24 cellular contexts compared by ENCODE assay signal in genomic region chr22:19275513-19275912, GRCh38.
"Had no signal": no experiment of that assay in that cellular context is flagged by ENCODE, and none has a peak within 500 bp of the region (broad histone marks: within the 10 kb centered on the region; RNA-seq: fewer than 3 reads in every experiment).

No MANE protein-coding gene starts in this region.

- H3K4me1 ChIP-seq: sigmoid colon, stomach, uterus had no signal

- H3K27ac ChIP-seq: sigmoid colon, stomach, transverse colon, uterus, WERI-Rb-1 had no signal

- H3K36me3 ChIP-seq: sigmoid colon, transverse colon, uterus, WERI-Rb-1 had no signal

- H3K9me3 ChIP-seq: left ventricle myocardium inferior, mucosa of descending colon, sigmoid colon, stomach, transverse colon, uterus had no signal

- H3K27me3 ChIP-seq: sigmoid colon, stomach, transverse colon, uterus had no signal

- H3K4me3 ChIP-seq: left ventricle myocardium inferior, lung, mucosa of descending colon, sigmoid colon, smooth muscle cell, stomach, transverse colon, uterus had no signal

- ATAC-seq: activated CD4-positive, CD25-positive, alpha-beta regulatory T cell treated with anti-CD3 and anti-CD28 coated beads, Interleukin-2, amount 50 U/mL, for 24 hours; mucosa of descending colon; natural killer cell treated with Interleukin-12 subunit alpha and Interleukin-12 subunit beta and Interleukin-15 and Interleukin-18, amount 100 ng/mL, for 72 hours; stimulated activated naive B cell treated with anti-CD40 and anti-IgM and Interleukin-4, amounts not matched to agents 10 μg/mL and 1 μg/mL and 100 μg/mL, for 72 hours had no signal

- H3K4me2 ChIP-seq: smooth muscle cell had no signal

- DNase-seq: activated CD4-positive, alpha-beta T cell treated with anti-CD3 and anti-CD28 coated beads for 48 hours; activated CD4-positive, alpha-beta T cell treated with anti-CD3 and anti-CD28 coated beads, Interleukin-2, amount 50 U/mL, for 48 hours; activated CD8-positive, alpha-beta memory T cell treated with anti-CD3 and anti-CD28 coated beads for 24 hours; activated effector memory CD4-positive, alpha-beta T cell treated with anti-CD3 and anti-CD28 coated beads, Interleukin-2, amount 50 U/mL, for 16 hours; activated naive CD4-positive, alpha-beta T cell treated with anti-CD3 and anti-CD28 coated beads, Interleukin-2, amount 10 ng/mL, durations not matched to agents 7 days and 5 days; activated naive CD8-positive, alpha-beta T cell treated with anti-CD3 and anti-CD28 coated beads, Interleukin-2, amount 10 ng/mL, durations not matched to agents 7 days and 5 days; activated T-cell treated with anti-CD3 and anti-CD28 coated beads, Interleukin-2, amount 50 U/mL, for 1 hour; amniotic stem cell; endodermal cell; glutamatergic neuron; left ventricle myocardium inferior; mucosa of descending colon; sigmoid colon; stimulated activated CD4-positive, alpha-beta T cell treated with anti-CD3 and anti-CD28 coated beads, Interleukin-15, amount 100 ng/mL, for 24 hours; stimulated activated CD4-positive, alpha-beta T cell treated with anti-CD3 and anti-CD28 coated beads, Interleukin-2, amount 100 ng/mL, for 24 hours; stimulated activated naive B cell treated with anti-CD40 and anti-IgM and Interleukin-4, amounts not matched to agents 10 μg/mL and 1 μg/mL and 100 μg/mL, for 72 hours; transverse colon; uterus; WERI-Rb-1 had no signal
